Comparison of ENCODE assay signal across 1 cellular context in the genomic region with DNA sequence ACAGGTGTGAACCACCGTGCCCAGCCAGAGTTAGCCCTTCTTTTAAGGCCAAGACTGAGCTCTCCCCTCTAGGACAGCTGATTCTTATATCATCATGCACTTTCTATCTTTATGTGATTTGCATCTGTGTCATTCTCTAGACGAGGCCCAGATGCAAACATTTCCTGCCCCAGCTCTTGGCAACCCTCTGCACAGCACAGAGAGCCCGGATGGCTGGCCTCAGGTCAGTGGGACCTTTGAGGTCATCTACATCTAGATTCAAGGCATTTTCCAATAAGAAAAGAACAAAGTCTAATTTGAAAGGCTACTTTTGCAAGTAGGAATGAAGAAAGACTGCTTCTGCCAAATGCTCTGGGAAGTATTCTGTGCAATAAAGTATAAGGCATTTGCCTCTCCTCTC.
TF ChIP-seq lines count a peak whose summit lies in the region.

No MANE protein-coding gene starts in this region.

TF ChIP-seq in SK-N-SH, 30 proteins besides CTCF, POLR2A, EP300 and RAD21 (continued from another document):
- TF ChIP-seq, protein P1, sequence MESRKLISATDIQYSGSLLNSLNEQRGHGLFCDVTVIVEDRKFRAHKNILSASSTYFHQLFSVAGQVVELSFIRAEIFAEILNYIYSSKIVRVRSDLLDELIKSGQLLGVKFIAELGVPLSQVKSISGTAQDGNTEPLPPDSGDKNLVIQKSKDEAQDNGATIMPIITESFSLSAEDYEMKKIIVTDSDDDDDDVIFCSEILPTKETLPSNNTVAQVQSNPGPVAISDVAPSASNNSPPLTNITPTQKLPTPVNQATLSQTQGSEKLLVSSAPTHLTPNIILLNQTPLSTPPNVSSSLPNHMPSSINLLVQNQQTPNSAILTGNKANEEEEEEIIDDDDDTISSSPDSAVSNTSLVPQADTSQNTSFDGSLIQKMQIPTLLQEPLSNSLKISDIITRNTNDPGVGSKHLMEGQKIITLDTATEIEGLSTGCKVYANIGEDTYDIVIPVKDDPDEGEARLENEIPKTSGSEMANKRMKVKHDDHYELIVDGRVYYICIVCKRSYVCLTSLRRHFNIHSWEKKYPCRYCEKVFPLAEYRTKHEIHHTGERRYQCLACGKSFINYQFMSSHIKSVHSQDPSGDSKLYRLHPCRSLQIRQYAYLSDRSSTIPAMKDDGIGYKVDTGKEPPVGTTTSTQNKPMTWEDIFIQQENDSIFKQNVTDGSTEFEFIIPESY (IDR thresholded peaks at IDR 0.05; ENCODE audit: borderline replicate concordance, low read depth), result no peak
- TF ChIP-seq, protein P2, sequence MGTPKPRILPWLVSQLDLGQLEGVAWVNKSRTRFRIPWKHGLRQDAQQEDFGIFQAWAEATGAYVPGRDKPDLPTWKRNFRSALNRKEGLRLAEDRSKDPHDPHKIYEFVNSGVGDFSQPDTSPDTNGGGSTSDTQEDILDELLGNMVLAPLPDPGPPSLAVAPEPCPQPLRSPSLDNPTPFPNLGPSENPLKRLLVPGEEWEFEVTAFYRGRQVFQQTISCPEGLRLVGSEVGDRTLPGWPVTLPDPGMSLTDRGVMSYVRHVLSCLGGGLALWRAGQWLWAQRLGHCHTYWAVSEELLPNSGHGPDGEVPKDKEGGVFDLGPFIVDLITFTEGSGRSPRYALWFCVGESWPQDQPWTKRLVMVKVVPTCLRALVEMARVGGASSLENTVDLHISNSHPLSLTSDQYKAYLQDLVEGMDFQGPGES (IDR thresholded peaks at IDR 0.05; ENCODE audit: low read depth, low read length), result no peak
